Comparison of ENCODE assay signal across 12 cellular contexts in genomic region chr11:93663021-93663420, GRCh38. TPM values are rescaled to one million over a fixed set of nuclear protein-coding genes. Genes with fewer than 3 reads are reported as not detected.
DNase-seq lines count a peak whose midpoint lies in the region; ATAC-seq and TF ChIP-seq lines count a peak whose summit lies in the region.
"Had no signal": no experiment of that assay in that cellular context is flagged by ENCODE, and none has a peak within 500 bp of the region (broad histone marks: within the 10 kb centered on the region; RNA-seq: fewer than 3 reads in every experiment).

No MANE protein-coding gene starts in this region.

- TF ChIP-seq CTCF in neural progenitor cell (IDR thresholded peaks at IDR 0.05): no peak
- no peak for TF ChIP-seq CTCF in lower leg skin (IDR thresholded peaks at IDR 0.05)

- H3K36me3 Mint-ChIP-seq in activated CD4-positive, alpha-beta T cell treated with anti-CD3 and anti-CD28 coated beads for 36 hours (ENCODE audit: low read depth): peaks cover 24% of the 10 kb centered on the region
- peaks cover 10% of the 10 kb centered on the region for H3K36me3 Mint-ChIP-seq in activated naive CD8-positive, alpha-beta T cell treated with anti-CD3 and anti-CD28 coated beads, Interleukin-2, amount 10 ng/mL, durations not matched to agents 7 days and 5 days
- H3K36me3 Mint-ChIP-seq in neural progenitor cell: peaks cover 13% of the 10 kb centered on the region

- H3K27me3 ChIP-seq in Karpas-422 (ENCODE audit: low read length): no peaks in the 10 kb centered on the region
- H3K27me3 ChIP-seq in neural progenitor cell: peaks cover 29% of the 10 kb centered on the region

- H3K9ac ChIP-seq in Karpas-422 (ENCODE audit: low read length) (peak overlapping the region; percentile 91), neural progenitor cell (no peak overlapping the region)

- POLR2A ChIA-PET in activated CD4-positive, alpha-beta T cell treated with anti-CD3 and anti-CD28 coated beads for 36 hours (lab: Charles Lee): no interaction called here
- POLR2A ChIA-PET in activated naive CD8-positive, alpha-beta T cell treated with anti-CD3 and anti-CD28 coated beads, Interleukin-2, amount 10 ng/mL, durations not matched to agents 7 days and 5 days (lab: Charles Lee): interaction anchor here (2.0 kb wide), 1 partner anchor 78 kb away, joined by 7 read pairs; the partner anchor contains the start of genes C11orf54 and TAF1D

- no peaks in the 10 kb centered on the region; the same call in 1 of the 2 replicates for H3K9me2 ChIP-seq in Karpas-422 (replicated peaks; ENCODE audit: insufficient read depth, low read length)

- H3K9me3 ChIP-seq in Karpas-422 (ENCODE audit: low read length) (no peaks in the 10 kb centered on the region), neural progenitor cell (ENCODE audit: low read depth) (no peaks in the 10 kb centered on the region)

- H3K9me3 Mint-ChIP-seq in activated CD4-positive, alpha-beta T cell treated with anti-CD3 and anti-CD28 coated beads for 36 hours (ENCODE audit: low read depth): no peaks in the 10 kb centered on the region
- no peaks in the 10 kb centered on the region for H3K9me3 Mint-ChIP-seq in activated naive CD8-positive, alpha-beta T cell treated with anti-CD3 and anti-CD28 coated beads, Interleukin-2, amount 10 ng/mL, durations not matched to agents 7 days and 5 days
- H3K9me3 Mint-ChIP-seq in neural progenitor cell: no peaks in the 10 kb centered on the region

- peaks cover 28% of the 10 kb centered on the region for H3K4me1 ChIP-seq in Karpas-422 (ENCODE audit: low read length)
- peaks cover 11% of the 10 kb centered on the region for H3K4me1 ChIP-seq in neural progenitor cell

- H3F3A ChIP-seq in neural progenitor cell (ENCODE audit: low read depth): peaks cover 3% of the 10 kb centered on the region

- H2AFZ ChIP-seq in Karpas-422 (ENCODE audit: low read length): no peak overlapping the region
- no peak overlapping the region for H2AFZ ChIP-seq in neural progenitor cell (replicated peaks)

- peaks cover 70% of the 10 kb centered on the region for H3K79me2 ChIP-seq in Karpas-422 (ENCODE audit: low read length)
- peaks cover 41% of the 10 kb centered on the region for H3K79me2 ChIP-seq in neural progenitor cell (ENCODE audit: low read depth)

- CTCF ChIA-PET in activated CD4-positive, alpha-beta T cell treated with anti-CD3 and anti-CD28 coated beads for 36 hours (lab: Charles Lee): no interaction called here

- H3K4me3 Mint-ChIP-seq in activated CD4-positive, alpha-beta T cell treated with anti-CD3 and anti-CD28 coated beads for 36 hours: peak overlapping the region; percentile 94
- H3K4me3 Mint-ChIP-seq in activated naive CD8-positive, alpha-beta T cell treated with anti-CD3 and anti-CD28 coated beads, Interleukin-2, amount 10 ng/mL, durations not matched to agents 7 days and 5 days: peak overlapping the region; percentile 84
- peak overlapping the region; percentile 92 for H3K4me3 Mint-ChIP-seq in neural progenitor cell

- peak overlapping the region; percentile 80 for H3K4me2 ChIP-seq in Karpas-422 (ENCODE audit: low read depth, low read length, poor library complexity, severe bottlenecking)
- peak overlapping the region; percentile 78 for H3K4me2 ChIP-seq in neural progenitor cell

- H3K27ac ChIP-seq in Karpas-422 (ENCODE audit: low read length): no peak overlapping the region
- H3K27ac ChIP-seq in neural progenitor cell: no peak overlapping the region

- H3K27ac Mint-ChIP-seq in activated CD4-positive, alpha-beta T cell treated with anti-CD3 and anti-CD28 coated beads for 36 hours: peak overlapping the region; percentile 95
- H3K27ac Mint-ChIP-seq in activated naive CD8-positive, alpha-beta T cell treated with anti-CD3 and anti-CD28 coated beads, Interleukin-2, amount 10 ng/mL, durations not matched to agents 7 days and 5 days: peak overlapping the region; percentile 59
- no peak overlapping the region for H3K27ac Mint-ChIP-seq in neural progenitor cell

- peaks cover 50% of the 10 kb centered on the region for H3K4me1 Mint-ChIP-seq in activated CD4-positive, alpha-beta T cell treated with anti-CD3 and anti-CD28 coated beads for 36 hours
- peaks cover 29% of the 10 kb centered on the region for H3K4me1 Mint-ChIP-seq in activated naive CD8-positive, alpha-beta T cell treated with anti-CD3 and anti-CD28 coated beads, Interleukin-2, amount 10 ng/mL, durations not matched to agents 7 days and 5 days
- H3K4me1 Mint-ChIP-seq in neural progenitor cell: peaks cover 13% of the 10 kb centered on the region

- no peak for TF ChIP-seq POLR2A in lower leg skin (IDR thresholded peaks at IDR 0.05)

- no peaks in the 10 kb centered on the region for H3K27me3 Mint-ChIP-seq in activated CD4-positive, alpha-beta T cell treated with anti-CD3 and anti-CD28 coated beads for 36 hours
- peaks cover 3% of the 10 kb centered on the region for H3K27me3 Mint-ChIP-seq in activated naive CD8-positive, alpha-beta T cell treated with anti-CD3 and anti-CD28 coated beads, Interleukin-2, amount 10 ng/mL, durations not matched to agents 7 days and 5 days
- H3K27me3 Mint-ChIP-seq in neural progenitor cell (ENCODE audit: insufficient read depth, low read depth): no peaks in the 10 kb centered on the region

- 70 to 73% methylated on average over 3 of the region's 3 CpGs for WGBS in lower leg skin, 2 donors

- peaks cover 29% of the 10 kb centered on the region for H3K36me3 ChIP-seq in Karpas-422 (ENCODE audit: insufficient read depth, low read length)
- peaks cover 7% of the 10 kb centered on the region for H3K36me3 ChIP-seq in neural progenitor cell

- H4K20me1 ChIP-seq in Karpas-422 (ENCODE audit: insufficient read depth, low read depth, low read length) (no peaks in the 10 kb centered on the region), neural progenitor cell (ENCODE audit: low read depth) (peaks cover 10% of the 10 kb centered on the region)

- no peak for DNase-seq in activated CD4-positive, alpha-beta T cell treated with anti-CD3 and anti-CD28 coated beads for 36 hours
- DNase-seq in activated CD4-positive, alpha-beta T cell treated with anti-CD3 and anti-CD28 coated beads for 4 hours: no peak
- DNase-seq in Karpas-422 (peak; percentile 58), neural progenitor cell (ENCODE audit: low spot score) (peak; percentile 10), lower leg skin (ENCODE audit: low spot score in 2 of 2) (no peak), 8988T (no peak), Ammon's horn (ENCODE audit: low spot score) (no peak)
- no peak for DNase-seq in activated naive CD8-positive, alpha-beta T cell treated with anti-CD3 and anti-CD28 coated beads, Interleukin-2, amount 10 ng/mL, durations not matched to agents 7 days and 5 days
- DNase-seq: activated CD4-positive, alpha-beta T cell treated with anti-CD3 and anti-CD28 coated beads for 48 hours; NCI-H2029 treated with DMSO at 0.1 percent for 48 hours; occipital lobe; stimulated activated CD4-positive, alpha-beta T cell treated with anti-CD3 and anti-CD28 coated beads, Interleukin-4, amount 100 ng/mL, for 4 hours had no signal

- ATAC-seq in activated CD4-positive, alpha-beta T cell treated with anti-CD3 and anti-CD28 coated beads for 36 hours: no peak
- no peak for ATAC-seq in activated naive CD8-positive, alpha-beta T cell treated with anti-CD3 and anti-CD28 coated beads, Interleukin-2, amount 10 ng/mL, durations not matched to agents 7 days and 5 days (ENCODE audit: low read depth)

- H3K4me3 ChIP-seq in Karpas-422 (ENCODE audit: low read length) (peak overlapping the region; percentile 89), neural progenitor cell (peak overlapping the region; percentile 69), lower leg skin (ENCODE audit: low read depth, poor library complexity, severe bottlenecking) (no peak overlapping the region)

- intact Hi-C loops in activated CD4-positive, alpha-beta T cell treated with anti-CD3 and anti-CD28 coated beads for 36 hours (cut with DNase I, micrococcal nuclease): loop anchor here (5.0 kb wide), 3 partner anchors 116 to 879 kb away; partner anchors contain the start of genes FUT4 (in 1 of the 2) and MED17 (in 1 of the 2)
- intact Hi-C loops in lower leg skin (cut with DNase I; ENCODE audit: low total_unique reads): no loop called here

RNA-seq across cellular contexts. Expression of gene CEP295, which starts 1.5 kb away (rescaled TPM):
- 10 to 100 TPM; 34.8 to 43.2 TPM for total RNA-seq in activated CD4-positive, alpha-beta T cell treated with anti-CD3 and anti-CD28 coated beads for 36 hours
- total RNA-seq in Karpas-422 (2014; rRNA removed; shearing (Covaris generic); ENCODE audit: low replicate concordance): 43.3 and 96.8 TPM in 2 replicates
- 10 to 100 TPM; 22.8 to 24.9 TPM for total RNA-seq in activated naive CD8-positive, alpha-beta T cell treated with anti-CD3 and anti-CD28 coated beads, Interleukin-2, amount 10 ng/mL, durations not matched to agents 7 days and 5 days
- total RNA-seq in neural progenitor cell (ENCODE audit: low replicate concordance) (42.5 and 89.2 TPM in 2 replicates), lower leg skin (10 to 100 TPM; 10.4 to 24.1 (median 12.4) TPM)

Comparison
In these comparisons a context has a peak if more than half of its experiments do, and no peak if none do; other contexts are left out.
1. DNase-seq: peak in Karpas-422 (single experiment) and neural progenitor cell (single experiment); none in activated CD4-positive, alpha-beta T cell treated with anti-CD3 and anti-CD28 coated beads for 36 hours (single experiment), activated CD4-positive, alpha-beta T cell treated with anti-CD3 and anti-CD28 coated beads for 4 hours (0 of 2), activated naive CD8-positive, alpha-beta T cell treated with anti-CD3 and anti-CD28 coated beads, Interleukin-2, amount 10 ng/mL, durations not matched to agents 7 days and 5 days (single experiment), lower leg skin (0 of 2), 8988T (single experiment) and Ammon's horn (single experiment).
2. Peak in every context shown above with its lines, with median percentiles within 50 percentile points of each other: H3K4me3 Mint-ChIP-seq.